8 cellular contexts compared by ENCODE assay signal in genomic region chr1:184664042-184664659, GRCh38.
DNase-seq lines count a peak whose midpoint lies in the region; ATAC-seq and TF ChIP-seq lines count a peak whose summit lies in the region.

No MANE protein-coding gene starts in this region.

- no peaks in the 10 kb centered on the region for H3K9me3 Mint-ChIP-seq in CD8-positive, alpha-beta T cell

- peak in 5 of 7 experiments; percentile 3 to 55 (median 33) for DNase-seq in CD8-positive, alpha-beta T cell
- DNase-seq in GM20000 (ENCODE audit: low spot score): peak; percentile 73
- DNase-seq in NCI-H1694 treated with DMSO at 0.1 percent for 48 hours (lab: John Stamatoyannopoulos, UW): peak; percentile 67
- DNase-seq in activated T-cell treated with anti-CD3 and anti-CD28 coated beads for 48 hours (ENCODE audit: low read depth): peak; percentile 44
- peak; percentile 64 for DNase-seq in fibroblast of mammary gland (ENCODE audit: low read depth)

- H3K4me1 Mint-ChIP-seq in CD8-positive, alpha-beta T cell (ENCODE audit: low read depth): peaks cover 6% of the 10 kb centered on the region

- no peaks in the 10 kb centered on the region for H3K9me3 ChIP-seq in CD8-positive, alpha-beta T cell (ENCODE audit: low read length)
- no peaks in the 10 kb centered on the region for H3K9me3 ChIP-seq in muscle layer of duodenum (ENCODE audit: control insufficient read depth in 1 of 2, low read length in 2 of 2)
- H3K9me3 ChIP-seq in subcutaneous abdominal adipose tissue (ENCODE audit: control insufficient read depth in 5 of 5, low read length in 5 of 5): no peaks in the 10 kb centered on the region

- H3K4me1 ChIP-seq in CD8-positive, alpha-beta T cell (ENCODE audit: insufficient read depth, low read length): no peaks in the 10 kb centered on the region
- peaks cover 0 to 8% of the 10 kb centered on the region in 2 donors for H3K4me1 ChIP-seq in muscle layer of duodenum (ENCODE audit: control insufficient read depth in 1 of 2, insufficient read depth in 2 of 2, low read length in 2 of 2)
- H3K4me1 ChIP-seq in subcutaneous abdominal adipose tissue (ENCODE audit: control insufficient read depth in 5 of 5, insufficient read depth in 5 of 5, low read length in 5 of 5): peaks cover 0 to 12% (median 11%) of the 10 kb centered on the region in 5 donors

- peak overlapping the region in 1 of 5 donors; percentile 55 for H3K9ac ChIP-seq in subcutaneous abdominal adipose tissue (ENCODE audit: low read length in 5 of 5)

- peak; percentile 51 for ATAC-seq in CD8-positive, alpha-beta T cell
- no peak for ATAC-seq in HG02884 (IDR thresholded peaks at IDR 0.05; ENCODE audit: unreplicated experiment)

- CTCF ChIA-PET in CD8-positive, alpha-beta T cell (lab: Charles Lee): interaction anchor here (0.8 to 1.1 kb wide), 2 partner anchors 12 to 14 kb away, joined by 3 read pairs; no protein-coding TSS in a partner anchor

- peak overlapping the region; percentile 36 for H3K4me3 Mint-ChIP-seq in CD8-positive, alpha-beta T cell

- no peaks in the 10 kb centered on the region for H3K36me3 ChIP-seq in CD8-positive, alpha-beta T cell (ENCODE audit: insufficient read depth, low read length)
- H3K36me3 ChIP-seq in muscle layer of duodenum (ENCODE audit: control insufficient read depth in 1 of 2, insufficient read depth in 2 of 2, low read length in 2 of 2): no peaks in the 10 kb centered on the region
- no peaks in the 10 kb centered on the region for H3K36me3 ChIP-seq in subcutaneous abdominal adipose tissue (ENCODE audit: control insufficient read depth in 5 of 5, insufficient read depth in 5 of 5, low read length in 5 of 5)

- intact Hi-C loops in CD8-positive, alpha-beta T cell (cut with DNase I, micrococcal nuclease): loop anchor here in 1 of 2 experiments (1.0 kb wide), 1 partner anchor 589 kb away; no protein-coding TSS in a partner anchor

- TF ChIP-seq CTCF in CD8-positive, alpha-beta T cell (IDR thresholded peaks at IDR 0.05): peak; percentile 56
- TF ChIP-seq CTCF in GM20000 (IDR thresholded peaks at IDR 0.05; ENCODE audit: extremely low read depth, missing control alignments) (peak; percentile 86), fibroblast of mammary gland (conservative IDR thresholded peaks at IDR 0.05; ENCODE audit: control insufficient read depth, insufficient read depth, low read depth, low read length) (peak; percentile 80)

- H3K27me3 Mint-ChIP-seq in CD8-positive, alpha-beta T cell (ENCODE audit: low read depth): peaks cover 10% of the 10 kb centered on the region

- no peak overlapping the region for H3K27ac Mint-ChIP-seq in CD8-positive, alpha-beta T cell

- H3K36me3 Mint-ChIP-seq in CD8-positive, alpha-beta T cell: no peaks in the 10 kb centered on the region

- no peak overlapping the region for H3K27ac ChIP-seq in CD8-positive, alpha-beta T cell (ENCODE audit: low read depth, low read length)
- no peak overlapping the region for H3K27ac ChIP-seq in muscle layer of duodenum (ENCODE audit: low read length)
- no peak overlapping the region for H3K27ac ChIP-seq in subcutaneous abdominal adipose tissue (ENCODE audit: low read depth, low read length)

- POLR2A ChIA-PET in CD8-positive, alpha-beta T cell (lab: Charles Lee): no interaction called here

- no peak overlapping the region for H3K4me3 ChIP-seq in CD8-positive, alpha-beta T cell (ENCODE audit: low read depth, low read length)
- H3K4me3 ChIP-seq in fibroblast of mammary gland (ENCODE audit: control insufficient read depth, low read depth, low read length) (peak overlapping the region; percentile 34), muscle layer of duodenum (ENCODE audit: low read depth in 1 of 2, low read length in 2 of 2) (peak overlapping the region; percentile 33 to 52), subcutaneous abdominal adipose tissue (ENCODE audit: low read depth in 1 of 5, low read length in 5 of 5) (peak overlapping the region; percentile 55 to 73 (median 60))

- H3K27me3 ChIP-seq in CD8-positive, alpha-beta T cell (ENCODE audit: insufficient read depth, low read length): peaks cover 8% of the 10 kb centered on the region
- H3K27me3 ChIP-seq in muscle layer of duodenum (ENCODE audit: low read depth, low read length) (no peaks in the 10 kb centered on the region), subcutaneous abdominal adipose tissue (ENCODE audit: control insufficient read depth in 5 of 5, insufficient read depth in 4 of 5, low read length in 5 of 5) (peaks cover 0 to 11% (median 4%) of the 10 kb centered on the region in 5 donors)
